ENCODE assay signal across 27 cellular contexts in genomic region chr14:74456684-74457083, GRCh38. TPM values are rescaled to one million over a fixed set of nuclear protein-coding genes. Genes with fewer than 3 reads are reported as not detected.
"Had no signal": no experiment of that assay in that cellular context is flagged by ENCODE, and none has a peak within 500 bp of the region (broad histone marks: within the 10 kb centered on the region; RNA-seq: fewer than 3 reads in every experiment).

No MANE protein-coding gene starts in this region.

- ATAC-seq: activated naive CD4-positive, alpha-beta T cell treated with anti-CD3 and anti-CD28 coated beads, Interleukin-2, amount 50 U/mL, for 72 hours; left cardiac atrium; left ventricle myocardium superior; right cardiac atrium; T-helper 17 cell had no signal

- FAIRE-seq: colon, endometrium, urothelium cell line had no signal

- H3K9me3 ChIP-seq: esophagus squamous epithelium, spleen, tibial nerve had no signal

- H3K36me3 ChIP-seq: esophagus squamous epithelium, spleen, tibial nerve had no signal

- H3K9me3 Mint-ChIP-seq: activated CD4-positive, alpha-beta memory T cell treated with anti-CD3 and anti-CD28 coated beads, Interleukin-2, amount 10 ng/mL, durations not matched to agents 7 days and 5 days; activated CD4-positive, alpha-beta T cell treated with anti-CD3 and anti-CD28 coated beads, Interleukin-2, amount 10 ng/mL, durations not matched to agents 24 days and 14 days; activated naive CD4-positive, alpha-beta T cell treated with anti-CD3 and anti-CD28 coated beads, Interleukin-2, amount 50 U/mL, for 72 hours had no signal

- H3K4me1 Mint-ChIP-seq: activated CD4-positive, alpha-beta memory T cell treated with anti-CD3 and anti-CD28 coated beads, Interleukin-2, amount 10 ng/mL, durations not matched to agents 7 days and 5 days; activated CD4-positive, alpha-beta T cell treated with anti-CD3 and anti-CD28 coated beads, Interleukin-2, amount 10 ng/mL, durations not matched to agents 24 days and 14 days had no signal

- H3K4me3 ChIP-seq: esophagus squamous epithelium, spleen, tibial nerve had no signal

- DNase-seq: activated CD4-positive, alpha-beta memory T cell treated with anti-CD3 and anti-CD28 coated beads, Interleukin-2, amount 10 ng/mL, durations not matched to agents 7 days and 5 days; activated CD4-positive, alpha-beta T cell treated with anti-CD3 and anti-CD28 coated beads, Interleukin-2, amount 10 ng/mL, durations not matched to agents 24 days and 14 days; activated CD4-positive, CD25-positive, alpha-beta regulatory T cell treated with anti-CD3 and anti-CD28 coated beads, Interleukin-2, amount 50 U/mL, for 72 hours; activated naive CD4-positive, alpha-beta T cell; activated T-cell treated with anti-CD3 and anti-CD28 coated beads, Interleukin-2, amount 50 U/mL, for 48 hours; dermis blood vessel endothelial cell; effector CD4-positive, alpha-beta T cell; esophagus squamous epithelium; foreskin melanocyte; left cardiac atrium; left ventricle myocardium superior; occipital lobe; right cardiac atrium; spleen; stimulated activated naive CD4-positive, alpha-beta T cell treated with Interleukin-2 at 50 U/mL for 16 hours; T-helper 17 cell; T1000 had no signal

- H3K4me1 ChIP-seq: spleen, tibial nerve had no signal

- H3K36me3 Mint-ChIP-seq: activated naive CD4-positive, alpha-beta T cell treated with anti-CD3 and anti-CD28 coated beads, Interleukin-2, amount 50 U/mL, for 72 hours had no signal

- H3K27me3 ChIP-seq: esophagus squamous epithelium, spleen, tibial nerve had no signal

- H3K27ac ChIP-seq: epithelial cell of prostate, esophagus squamous epithelium, spleen, tibial nerve had no signal

- H3K4me3 Mint-ChIP-seq: activated CD4-positive, alpha-beta memory T cell treated with anti-CD3 and anti-CD28 coated beads, Interleukin-2, amount 10 ng/mL, durations not matched to agents 7 days and 5 days; activated CD4-positive, alpha-beta T cell treated with anti-CD3 and anti-CD28 coated beads, Interleukin-2, amount 10 ng/mL, durations not matched to agents 24 days and 14 days; nephron progenitor cell; T-helper 17 cell had no signal

- H3K27ac Mint-ChIP-seq: activated CD4-positive, alpha-beta memory T cell treated with anti-CD3 and anti-CD28 coated beads, Interleukin-2, amount 10 ng/mL, durations not matched to agents 7 days and 5 days; activated CD4-positive, alpha-beta T cell treated with anti-CD3 and anti-CD28 coated beads, Interleukin-2, amount 10 ng/mL, durations not matched to agents 24 days and 14 days; T-helper 17 cell had no signal

RNA-seq across cellular contexts. Expression of gene SYNDIG1L, which starts 30.7 kb away (rescaled TPM):
- total RNA-seq: activated CD4-positive, alpha-beta memory T cell treated with anti-CD3 and anti-CD28 coated beads, Interleukin-2, amount 10 ng/mL, durations not matched to agents 7 days and 5 days; activated CD4-positive, alpha-beta T cell treated with anti-CD3 and anti-CD28 coated beads, Interleukin-2, amount 10 ng/mL, durations not matched to agents 24 days and 14 days; activated naive CD4-positive, alpha-beta T cell treated with anti-CD3 and anti-CD28 coated beads, Interleukin-2, amount 50 U/mL, for 72 hours; dermis blood vessel endothelial cell; glomerular endothelial cell; lung microvascular endothelial cell; pulmonary artery endothelial cell; T-helper 17 cell; tibial nerve had no signal
